ENCODE assay signal across 1 cellular context in the genomic region with DNA sequence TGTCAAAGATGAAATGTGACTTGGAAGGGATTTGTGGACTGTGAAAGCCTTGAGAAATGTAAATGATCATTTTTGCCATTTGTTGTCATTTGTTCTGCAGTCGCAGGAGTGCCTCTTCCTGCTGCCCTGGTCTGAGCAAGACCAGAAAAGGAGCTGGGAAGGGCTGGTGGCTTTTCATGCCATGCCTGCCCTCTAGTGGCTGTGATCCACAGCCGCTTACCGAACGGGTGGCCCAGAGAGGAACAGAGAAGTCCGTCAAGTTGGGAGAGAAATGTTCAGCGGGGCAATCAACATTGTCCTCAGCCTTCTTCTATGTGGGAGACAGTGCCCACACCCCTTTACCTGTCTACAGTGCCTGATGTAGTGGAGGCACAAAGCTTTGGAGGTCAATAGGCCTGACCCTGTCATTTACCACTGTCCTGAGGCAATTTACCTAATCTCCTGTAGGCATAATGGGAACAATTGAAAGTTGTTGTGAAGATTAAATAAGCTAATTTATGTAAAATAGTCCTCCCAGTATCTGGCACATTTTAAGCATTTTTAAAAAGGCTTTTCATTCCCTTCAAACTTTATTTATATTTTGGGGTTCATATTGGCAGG.
TF ChIP-seq lines count a peak whose summit lies in the region.

No MANE protein-coding gene starts in this region.

TF ChIP-seq in IMR-90, 13 proteins besides CTCF, POLR2A, EP300 and RAD21:
- TF ChIP-seq MAZ (IDR thresholded peaks at IDR 0.05; ENCODE audit: borderline replicate concordance, low read depth, low read length) (no peak), SMC3 (IDR thresholded peaks at IDR 0.05; ENCODE audit: low read depth, low read length) (peak; percentile 84)
